29 cellular contexts compared by ENCODE assay signal in genomic region chr4:182738283-182739047, GRCh38.
DNase-seq lines count a peak whose midpoint lies in the region; ATAC-seq and TF ChIP-seq lines count a peak whose summit lies in the region.
"Had no signal": no experiment of that assay in that cellular context is flagged by ENCODE, and none has a peak within 500 bp of the region (broad histone marks: within the 10 kb centered on the region; RNA-seq: fewer than 3 reads in every experiment).

No MANE protein-coding gene starts in this region.

- DNase-seq in SK-N-SH (no peak), RWPE1 (ENCODE audit: low spot score) (peak; percentile 31), fibroblast of mammary gland (ENCODE audit: low read depth) (peak; percentile 35), heart right ventricle (no peak), NCI-H1930 (lab: John Stamatoyannopoulos, UW) (no peak), NCI-H1436 treated with DMSO at 0.1 percent for 48 hours (lab: John Stamatoyannopoulos, UW) (no peak), mesendoderm (no peak)
- DNase-seq: activated CD4-positive, alpha-beta memory T cell treated with anti-CD3 and anti-CD28 coated beads for 36 hours; activated CD8-positive, alpha-beta memory T cell treated with anti-CD3 and anti-CD28 coated beads, Interleukin-2, amount 50 U/mL, for 4 hours; activated naive CD4-positive, alpha-beta T cell treated with anti-CD3 and anti-CD28 coated beads, Interleukin-2, amount 10 ng/mL, durations not matched to agents 7 days and 5 days; amniotic stem cell; CD4-positive, CD25-positive, alpha-beta regulatory T cell; colonic mucosa; effector memory CD4-positive, alpha-beta T cell; H9; hippocampal formation; left lung; naive B cell; NCI-H1694; NCI-H526; psoas muscle; stimulated activated naive CD8-positive, alpha-beta T cell treated with anti-CD3 and anti-CD28 coated beads, Interleukin-15, Interleukin-2, amounts not matched to agents 100 U/mL and 50 U/mL, for 24 hours had no signal

- POLR2A ChIA-PET in SK-N-SH (lab: Yijun Ruan, JAX) (interaction anchor here (0.7 kb wide), 1 partner anchor 94 kb away, joined by 3 read pairs; no protein-coding TSS in a partner anchor), RWPE1 (lab: Yijun Ruan, JAX; ENCODE audit: low non-redundant PET) (no interaction called here)

- no peak overlapping the region for H3K18ac ChIP-seq in mesendoderm (ENCODE audit: low read length)

- H3K4ac ChIP-seq in mesendoderm (ENCODE audit: low read depth, low read length): no peak overlapping the region

- no peaks in the 10 kb centered on the region for H3F3A ChIP-seq in SK-N-SH (replicated peaks; ENCODE audit: insufficient read depth)

- H3K27ac ChIP-seq in SK-N-SH (ENCODE audit: low read depth in 2 of 2, low read length in 1 of 2): peak overlapping the region; percentile 36 to 87; a peak in 3 of 4 replicates
- H3K27ac ChIP-seq in RWPE1: no peak overlapping the region
- no peak overlapping the region for H3K27ac ChIP-seq in heart right ventricle
- H3K27ac ChIP-seq in mesendoderm (ENCODE audit: low read depth, low read length): no peak overlapping the region
- H3K27ac ChIP-seq: colonic mucosa, gastroesophageal sphincter, KMS-11, left lung, psoas muscle, thoracic aorta had no signal

- peaks cover 0 to 18% of the 10 kb centered on the region in 2 experiments; a peak in 2 of 4 replicates for H3K4me1 ChIP-seq in SK-N-SH (ENCODE audit: control insufficient read depth in 1 of 2, insufficient read depth in 2 of 2, low read depth in 1 of 2, low read length in 1 of 2)
- H3K4me1 ChIP-seq in heart right ventricle: peaks cover 0 to 10% (median 0%) of the 10 kb centered on the region in 9 donors
- H3K4me1 ChIP-seq in mesendoderm (ENCODE audit: control insufficient read depth, low read depth, low read length): no peaks in the 10 kb centered on the region
- H3K4me1 ChIP-seq: colonic mucosa, left lung, psoas muscle had no signal

- no peak overlapping the region for H3K4me2 ChIP-seq in SK-N-SH
- H3K4me2 ChIP-seq in mesendoderm (ENCODE audit: low read length): no peak overlapping the region
- H3K4me2 ChIP-seq: KMS-11 had no signal

- H3K27me3 ChIP-seq in SK-N-SH (ENCODE audit: insufficient read depth) (no peaks in the 10 kb centered on the region), heart right ventricle (no peaks in the 10 kb centered on the region), mesendoderm (ENCODE audit: insufficient read depth, low read length, poor library complexity) (no peaks in the 10 kb centered on the region)
- H3K27me3 ChIP-seq: colonic mucosa, gastroesophageal sphincter, left lung had no signal

- no peak overlapping the region for H2AFZ ChIP-seq in SK-N-SH (ENCODE audit: low read depth)

- H3K36me3 ChIP-seq in SK-N-SH (replicated peaks in 1 of 2; ENCODE audit: control insufficient read depth in 1 of 2, insufficient read depth in 2 of 2, low read length in 1 of 2) (peaks cover 0 to 16% of the 10 kb centered on the region in 2 experiments), heart right ventricle (no peaks in the 10 kb centered on the region), mesendoderm (ENCODE audit: control insufficient read depth, insufficient read depth, low read length) (peaks cover 2% of the 10 kb centered on the region)
- H3K36me3 ChIP-seq: colonic mucosa, left lung, thoracic aorta had no signal

- H4K5ac ChIP-seq in mesendoderm (ENCODE audit: low read length): no peak overlapping the region

- CTCF ChIA-PET in SK-N-SH (lab: Yijun Ruan, JAX) (interaction anchor here (1.8 to 2.0 kb wide), 2 partner anchors 143 to 187 kb away, joined by 5 to 7 read pairs; no protein-coding TSS in a partner anchor), RWPE1 (lab: Yijun Ruan, JAX) (no interaction called here)

- no peaks in the 10 kb centered on the region for H3K9me2 ChIP-seq in SK-N-SH

- H3K9ac ChIP-seq in SK-N-SH: no peak overlapping the region
- H3K9ac ChIP-seq in mesendoderm (ENCODE audit: low read length): no peak overlapping the region
- H3K9ac ChIP-seq: KMS-11 had no signal

- 0 out of 2 replicates have a peak, but pooled peaks have one; percentile 4 for TF ChIP-seq RAD21 in SK-N-SH (IDR thresholded peaks at IDR 0.05; ENCODE audit: low read length)

- no peak overlapping the region for H2AK5ac ChIP-seq in mesendoderm (ENCODE audit: low read length)

- H3K4me3 ChIP-seq in SK-N-SH (ENCODE audit: low read depth in 2 of 2, low read length in 1 of 2) (no peak overlapping the region), fibroblast of mammary gland (ENCODE audit: control insufficient read depth, low read depth, low read length) (no peak overlapping the region), heart right ventricle (no peak overlapping the region), mesendoderm (ENCODE audit: low read length) (no peak overlapping the region)
- H3K4me3 ChIP-seq: colonic mucosa, gastroesophageal sphincter, left lung, psoas muscle, thoracic aorta had no signal

- no peak overlapping the region for H3K23ac ChIP-seq in mesendoderm (ENCODE audit: low read length)

- TF ChIP-seq CTCF in SK-N-SH (IDR thresholded peaks at IDR 0.05) (no peak), RWPE1 (conservative IDR thresholded peaks at IDR 0.05; ENCODE audit: low read depth) (no peak), fibroblast of mammary gland (conservative IDR thresholded peaks at IDR 0.05; ENCODE audit: control insufficient read depth, insufficient read depth, low read depth, low read length) (no peak), heart right ventricle (IDR thresholded peaks at IDR 0.05) (no peak)

- WGBS in SK-N-SH (ENCODE audit: low lambda C conversion rate): 58% methylated on average over 8 of the region's 8 CpGs
- 55 to 69% methylated on average over 8 of the region's 8 CpGs for WGBS in heart right ventricle, 2 donors
- no CpG with 5 or more reads among the region's 8 CpGs for WGBS in mesendoderm (ENCODE audit: extremely low coverage, insufficient coverage, low lambda C conversion rate)

- intact Hi-C loops in heart right ventricle (cut with DNase I): no loop called here

- ATAC-seq in SK-N-SH treated with all-trans-retinoic acid at 6 μM for 48 hours (no peak), heart right ventricle (no peak)
- ATAC-seq: activated CD4-positive, CD25-positive, alpha-beta regulatory T cell treated with anti-CD3 and anti-CD28 coated beads, Interleukin-2, amount 50 U/mL, for 24 hours; esophagus mucosa; gastroesophageal sphincter; left lung; Panc1; psoas muscle; stimulated activated naive CD8-positive, alpha-beta T cell treated with anti-CD3 and anti-CD28 coated beads, Interleukin-15, Interleukin-2, amounts not matched to agents 100 U/mL and 50 U/mL, for 24 hours had no signal

- H4K20me1 ChIP-seq in SK-N-SH (ENCODE audit: insufficient read depth): no peaks in the 10 kb centered on the region

- TF ChIP-seq EP300 in SK-N-SH (IDR thresholded peaks at IDR 0.05; ENCODE audit: borderline replicate concordance in 1 of 2, low read depth in 1 of 2, low read length in 1 of 2): no peak

- no peak overlapping the region for H3K56ac ChIP-seq in mesendoderm (ENCODE audit: low read length)

- H2BK15ac ChIP-seq in mesendoderm (replicated peaks; ENCODE audit: low read depth): no peak overlapping the region

- no peak overlapping the region for H2BK5ac ChIP-seq in mesendoderm (ENCODE audit: low read length)

- H4K8ac ChIP-seq in mesendoderm (ENCODE audit: low read depth, low read length): no peak overlapping the region

- H3K79me1 ChIP-seq in mesendoderm (ENCODE audit: low read length): no peaks in the 10 kb centered on the region

- no peaks in the 10 kb centered on the region for H3K79me2 ChIP-seq in SK-N-SH (ENCODE audit: insufficient read depth)
- no peaks in the 10 kb centered on the region for H3K79me2 ChIP-seq in mesendoderm (ENCODE audit: control insufficient read depth, insufficient read depth, low read length)

- H3K9me3 ChIP-seq in SK-N-SH (no peaks in the 10 kb centered on the region), heart right ventricle (no peaks in the 10 kb centered on the region)
- H3K9me3 ChIP-seq: colonic mucosa, gastroesophageal sphincter, left lung, psoas muscle, thoracic aorta had no signal

- no peak overlapping the region for H2BK120ac ChIP-seq in mesendoderm (ENCODE audit: low read depth, low read length)

TF ChIP-seq in SK-N-SH, 30 proteins besides CTCF, POLR2A, EP300 and RAD21 (continues in another document):
- TF ChIP-seq PBX3 (IDR thresholded peaks at IDR 0.05): peak; percentile 13; the same call in 1 of the 2 replicates
- TF ChIP-seq USF1 (IDR thresholded peaks at IDR 0.05; ENCODE audit: borderline replicate concordance, low read depth): peak; percentile 28; the same call in 1 of the 2 replicates

TF ChIP-seq in SK-N-SH treated with all-trans-retinoic acid at 6 μM for 48 hours, 23 proteins besides CTCF, POLR2A, EP300 and RAD21:
- TF ChIP-seq OSR1 (CRISPR knock-in tag; IDR thresholded peaks at IDR 0.05) (no peak), ISL1 (CRISPR knock-in tag; IDR thresholded peaks at IDR 0.05) (no peak), ESRRG (CRISPR knock-in tag; IDR thresholded peaks at IDR 0.05) (no peak), CREB5 (CRISPR knock-in tag; IDR thresholded peaks at IDR 0.05; ENCODE audit: low read depth) (no peak), GLIS3 (CRISPR knock-in tag; IDR thresholded peaks at IDR 0.05) (no peak)

Comparison
In these comparisons a context has a peak if more than half of its experiments do, and no peak if none do; other contexts are left out.
1. DNase-seq: peak in RWPE1 (single experiment) and fibroblast of mammary gland (single experiment); none in SK-N-SH (single experiment), heart right ventricle (0 of 2), NCI-H1930 (0 of 2), NCI-H1436 treated with DMSO at 0.1 percent for 48 hours (single experiment) and mesendoderm (single experiment).
2. H3K27ac ChIP-seq: peak in SK-N-SH (2 of 2); none in RWPE1 (single experiment), heart right ventricle (0 of 10) and mesendoderm (single experiment).